Comparison of ENCODE assay signal across 10 cellular contexts in genomic region chr19:39825093-39825463, GRCh38. TPM values are rescaled to one million over a fixed set of nuclear protein-coding genes. Genes with fewer than 3 reads are reported as not detected.
DNase-seq lines count a peak whose midpoint lies in the region; ATAC-seq and TF ChIP-seq lines count a peak whose summit lies in the region.
"Had no signal": no experiment of that assay in that cellular context is flagged by ENCODE, and none has a peak within 500 bp of the region (broad histone marks: within the 10 kb centered on the region; RNA-seq: fewer than 3 reads in every experiment).

No MANE protein-coding gene starts in this region.

- peaks cover 7% of the 10 kb centered on the region for H3K4me1 Mint-ChIP-seq in activated naive CD4-positive, alpha-beta T cell treated with anti-CD3 and anti-CD28 coated beads for 36 hours (ENCODE audit: low read depth)
- H3K4me1 Mint-ChIP-seq in endodermal cell: no peaks in the 10 kb centered on the region

- no peak for ATAC-seq in upper lobe of left lung (ENCODE audit: low FRiP score in 2 of 2)
- no peak for ATAC-seq in activated CD4-positive, CD25-positive, alpha-beta regulatory T cell treated with anti-CD3 and anti-CD28 coated beads, Interleukin-2, amount 50 U/mL, for 24 hours
- no peak for ATAC-seq in HG03571 (IDR thresholded peaks at IDR 0.05; ENCODE audit: unreplicated experiment)

- H3K9me3 Mint-ChIP-seq in activated naive CD4-positive, alpha-beta T cell treated with anti-CD3 and anti-CD28 coated beads for 36 hours: no peaks in the 10 kb centered on the region
- no peaks in the 10 kb centered on the region for H3K9me3 Mint-ChIP-seq in endodermal cell
- H3K9me3 Mint-ChIP-seq: activated CD4-positive, alpha-beta memory T cell treated with anti-CD3 and anti-CD28 coated beads, Interleukin-2, amount 10 ng/mL, durations not matched to agents 7 days and 5 days had no signal

- intact Hi-C loops in activated naive CD4-positive, alpha-beta T cell treated with anti-CD3 and anti-CD28 coated beads for 36 hours (cut with micrococcal nuclease): no loop called here

- H3K4me1 ChIP-seq in endodermal cell (ENCODE audit: control insufficient read depth, insufficient read depth, low read length): no peaks in the 10 kb centered on the region
- peaks cover 5 to 15% of the 10 kb centered on the region in 2 donors for H3K4me1 ChIP-seq in muscle layer of duodenum (ENCODE audit: control insufficient read depth in 1 of 2, insufficient read depth in 2 of 2, low read length in 2 of 2)
- H3K4me1 ChIP-seq in upper lobe of left lung: peaks cover 7 to 26% (median 11%) of the 10 kb centered on the region in 4 donors

- peak overlapping the region; percentile 25 for H3K4me3 Mint-ChIP-seq in activated naive CD4-positive, alpha-beta T cell treated with anti-CD3 and anti-CD28 coated beads for 36 hours
- no peak overlapping the region for H3K4me3 Mint-ChIP-seq in endodermal cell
- H3K4me3 Mint-ChIP-seq: activated CD4-positive, alpha-beta memory T cell treated with anti-CD3 and anti-CD28 coated beads, Interleukin-2, amount 10 ng/mL, durations not matched to agents 7 days and 5 days had no signal

- WGBS in endodermal cell (ENCODE audit: insufficient coverage in 1 of 2, insufficient read length in 1 of 2), 2 experiments: 95 to 96% methylated on average over 5 to 7 of the region's 11 CpGs
- WGBS in upper lobe of left lung, 2 donors: 85 to 91% methylated on average over 11 of the region's 11 CpGs

- H3K4me3 ChIP-seq in endodermal cell (ENCODE audit: low read length) (no peak overlapping the region), muscle layer of duodenum (ENCODE audit: low read depth in 1 of 2, low read length in 2 of 2) (peak overlapping the region in 1 of 2 donors; percentile 85), upper lobe of left lung (no peak overlapping the region)

- peaks cover 13% of the 10 kb centered on the region for H3K36me3 Mint-ChIP-seq in activated naive CD4-positive, alpha-beta T cell treated with anti-CD3 and anti-CD28 coated beads for 36 hours (ENCODE audit: low read depth)
- H3K36me3 Mint-ChIP-seq in endodermal cell (ENCODE audit: low read depth): peaks cover 32% of the 10 kb centered on the region

- no peak for TF ChIP-seq CTCF in endodermal cell (conservative IDR thresholded peaks at IDR 0.05)
- TF ChIP-seq CTCF in upper lobe of left lung (IDR thresholded peaks at IDR 0.05): no peak

- DNase-seq in activated naive CD4-positive, alpha-beta T cell treated with anti-CD3 and anti-CD28 coated beads for 36 hours: no peak
- no peak for DNase-seq in activated naive CD4-positive, alpha-beta T cell treated with anti-CD3 and anti-CD28 coated beads, Interleukin-2, amount 50 U/mL, for 16 hours
- no peak for DNase-seq in endodermal cell
- peak in 1 of 2 donors; percentile 32 for DNase-seq in upper lobe of left lung
- no peak for DNase-seq in SIG-M5 treated with dmso at 0.1 percent for 504 hours (lab: John Stamatoyannopoulos, UW; ENCODE audit: unreplicated experiment)

- no peaks in the 10 kb centered on the region for H3K27me3 Mint-ChIP-seq in activated naive CD4-positive, alpha-beta T cell treated with anti-CD3 and anti-CD28 coated beads for 36 hours (ENCODE audit: low read depth)
- no peaks in the 10 kb centered on the region for H3K27me3 Mint-ChIP-seq in endodermal cell (ENCODE audit: insufficient read depth)
- H3K27me3 Mint-ChIP-seq: activated CD4-positive, alpha-beta memory T cell treated with anti-CD3 and anti-CD28 coated beads, Interleukin-2, amount 10 ng/mL, durations not matched to agents 7 days and 5 days had no signal

- H3K9me3 ChIP-seq in endodermal cell (ENCODE audit: control insufficient read depth, low read length) (peaks cover 4% of the 10 kb centered on the region), muscle layer of duodenum (ENCODE audit: control insufficient read depth in 1 of 2, low read length in 2 of 2) (no peaks in the 10 kb centered on the region), upper lobe of left lung (no peaks in the 10 kb centered on the region)
- H3K9me3 ChIP-seq: adrenal gland had no signal

- H3K27ac ChIP-seq in endodermal cell (ENCODE audit: low read depth, low read length) (peak overlapping the region; percentile 78), muscle layer of duodenum (ENCODE audit: low read length) (peak overlapping the region; percentile 54), upper lobe of left lung (peak overlapping the region; percentile 22 to 82 (median 70))

- no peak overlapping the region for H3K9ac ChIP-seq in endodermal cell (ENCODE audit: extremely low read depth, low read length, poor library complexity, severe bottlenecking)

- H3K27me3 ChIP-seq in endodermal cell (ENCODE audit: control insufficient read depth, insufficient read depth, low read length, poor library complexity, severe bottlenecking): no peaks in the 10 kb centered on the region
- no peaks in the 10 kb centered on the region for H3K27me3 ChIP-seq in muscle layer of duodenum (ENCODE audit: low read depth, low read length)
- H3K27me3 ChIP-seq in upper lobe of left lung: no peaks in the 10 kb centered on the region
- H3K27me3 ChIP-seq: adrenal gland had no signal

- CTCF ChIA-PET in activated naive CD4-positive, alpha-beta T cell treated with anti-CD3 and anti-CD28 coated beads for 36 hours (lab: Charles Lee): interaction anchor here (1.0 kb wide), 1 partner anchor 19 kb away, joined by 4 read pairs; no protein-coding TSS in a partner anchor

- H3K36me3 ChIP-seq in endodermal cell (ENCODE audit: control insufficient read depth, insufficient read depth, low read length) (peaks cover 33% of the 10 kb centered on the region), muscle layer of duodenum (ENCODE audit: control insufficient read depth in 1 of 2, insufficient read depth in 2 of 2, low read length in 2 of 2) (peaks cover 19 to 44% of the 10 kb centered on the region in 2 donors), upper lobe of left lung (peaks cover 26 to 49% (median 42%) of the 10 kb centered on the region in 4 donors)

- H3K27ac Mint-ChIP-seq in activated naive CD4-positive, alpha-beta T cell treated with anti-CD3 and anti-CD28 coated beads for 36 hours: no peak overlapping the region
- H3K27ac Mint-ChIP-seq in endodermal cell: peak overlapping the region; percentile 85
- H3K27ac Mint-ChIP-seq: activated CD4-positive, alpha-beta memory T cell treated with anti-CD3 and anti-CD28 coated beads, Interleukin-2, amount 10 ng/mL, durations not matched to agents 7 days and 5 days had no signal

- TF ChIP-seq POLR2A in upper lobe of left lung (IDR thresholded peaks at IDR 0.05): no peak

- no peak for TF ChIP-seq EP300 in upper lobe of left lung (IDR thresholded peaks at IDR 0.05)

RNA-seq across cellular contexts. Expression of gene DYRK1B, which starts 8.9 kb away (rescaled TPM):
- total RNA-seq in activated naive CD4-positive, alpha-beta T cell treated with anti-CD3 and anti-CD28 coated beads for 36 hours: 1 to 10 TPM; 6.1 to 6.6 TPM
- 10 to 100 TPM; 21.8 to 37.7 TPM for total RNA-seq in endodermal cell
- polyA plus RNA-seq in endodermal cell (2013, experiment 1 of 2): 32.8 TPM
- 27.3 TPM for polyA plus RNA-seq in endodermal cell (2013, experiment 2 of 2)
- total RNA-seq in upper lobe of left lung: 10 to 100 TPM; 14.6 to 33.6 (median 23.2) TPM

RNA-seq across cellular contexts. Expression of gene FBL, which starts 21.1 kb away (rescaled TPM):
- 100 to 1,000 TPM; 742 to 785 TPM for total RNA-seq in activated naive CD4-positive, alpha-beta T cell treated with anti-CD3 and anti-CD28 coated beads for 36 hours
- total RNA-seq in endodermal cell (100 to 1,000 TPM; 356 to 387 TPM), upper lobe of left lung (100 to 1,000 TPM in 5 of 6 donors, 10 to 100 TPM in 1; 75.4 to 143 (median 110) TPM)
- polyA plus RNA-seq in endodermal cell (2013, experiment 1 of 2): 327 TPM
- 284 TPM for polyA plus RNA-seq in endodermal cell (2013, experiment 2 of 2)

RNA-seq across cellular contexts. Expression of gene LEUTX, which starts 46.4 kb away (rescaled TPM):
- not detected for total RNA-seq in activated naive CD4-positive, alpha-beta T cell treated with anti-CD3 and anti-CD28 coated beads for 36 hours
- total RNA-seq in endodermal cell (not detected), upper lobe of left lung (not detected)
- polyA plus RNA-seq in endodermal cell (2013, experiment 1 of 2): not detected
- not detected for polyA plus RNA-seq in endodermal cell (2013, experiment 2 of 2)
- total RNA-seq: adrenal gland had no signal
- polyA plus RNA-seq: adrenal gland had no signal
